19 cellular contexts compared by ENCODE assay signal in genomic region chr5:89011778-89012320, GRCh38.
A peak's percentile ranks its signal among the peaks of the same experiment; 100 is the strongest.
DNase-seq lines count a peak whose midpoint lies in the region; ATAC-seq and TF ChIP-seq lines count a peak whose summit lies in the region.
"Had no signal": no experiment of that assay in that cellular context is flagged by ENCODE, and none has a peak within 500 bp of the region (broad histone marks: within the 10 kb centered on the region; RNA-seq: fewer than 3 reads in every experiment).

No MANE protein-coding gene starts in this region.

- H3K36me3 Mint-ChIP-seq in activated CD4-positive, alpha-beta memory T cell treated with anti-CD3 and anti-CD28 coated beads for 36 hours = no peaks in the 10 kb centered on the region
- H3K36me3 Mint-ChIP-seq: CD4-positive, CD25-positive, alpha-beta regulatory T cell; CD8-positive, alpha-beta T cell had no signal

- ATAC-seq in heart left ventricle (no peak), HG03108 (IDR thresholded peaks at IDR 0.05; ENCODE audit: unreplicated experiment) (no peak), HG02981 (IDR thresholded peaks at IDR 0.05; ENCODE audit: unreplicated experiment) (no peak)
- ATAC-seq: CD8-positive, alpha-beta T cell; GM12878 had no signal

- H3K9me3 ChIP-seq in cardiac muscle cell (ENCODE audit: low read depth) (no peaks in the 10 kb centered on the region), heart left ventricle (no peaks in the 10 kb centered on the region), HAP-1 (0 out of 2 replicates have a peak, but pooled peaks cover 5% of the 10 kb centered on the region), neuron (ENCODE audit: low read length) (no peaks in the 10 kb centered on the region)
- H3K9me3 ChIP-seq: BLaER1, Caco-2 had no signal

- no peaks in the 10 kb centered on the region for H3K27me3 Mint-ChIP-seq in activated CD4-positive, alpha-beta memory T cell treated with anti-CD3 and anti-CD28 coated beads for 36 hours
- H3K27me3 Mint-ChIP-seq: B cell; CD4-positive, CD25-positive, alpha-beta regulatory T cell had no signal

- H3K4me3 ChIP-seq in cardiac muscle cell = no peak overlapping the region
- H3K4me3 ChIP-seq in heart left ventricle = no peak overlapping the region
- H3K4me3 ChIP-seq in HAP-1 = no peak overlapping the region
- no peak overlapping the region for H3K4me3 ChIP-seq in neuron (ENCODE audit: low read length)
- H3K4me3 ChIP-seq: BLaER1, GM12878 had no signal

- no peak overlapping the region for H3K27ac Mint-ChIP-seq in activated CD4-positive, alpha-beta memory T cell treated with anti-CD3 and anti-CD28 coated beads for 36 hours
- H3K27ac Mint-ChIP-seq: B cell; CD4-positive, CD25-positive, alpha-beta regulatory T cell; CD8-positive, alpha-beta T cell had no signal

- no peak for TF ChIP-seq POLR2A in heart left ventricle (IDR thresholded peaks at IDR 0.05)

- peaks cover 20% of the 10 kb centered on the region for H3K4me1 ChIP-seq in cardiac muscle cell (ENCODE audit: low read depth)
- no peaks in the 10 kb centered on the region for H3K4me1 ChIP-seq in heart left ventricle
- peaks cover 70% of the 10 kb centered on the region for H3K4me1 ChIP-seq in HAP-1
- peaks cover 14% of the 10 kb centered on the region for H3K4me1 ChIP-seq in neuron (ENCODE audit: insufficient read depth, low read length)
- H3K4me1 ChIP-seq: BLaER1, Caco-2 had no signal

- H3K4me1 Mint-ChIP-seq in activated CD4-positive, alpha-beta memory T cell treated with anti-CD3 and anti-CD28 coated beads for 36 hours (ENCODE audit: low read depth) = no peaks in the 10 kb centered on the region
- H3K4me1 Mint-ChIP-seq: B cell; CD4-positive, CD25-positive, alpha-beta regulatory T cell had no signal

- TF ChIP-seq CTCF in cardiac muscle cell (IDR thresholded peaks at IDR 0.05; ENCODE audit: low read depth, low read length) = no peak
- TF ChIP-seq CTCF in heart left ventricle (IDR thresholded peaks at IDR 0.05) = no peak

- no peaks in the 10 kb centered on the region for H3K36me3 ChIP-seq in cardiac muscle cell
- no peaks in the 10 kb centered on the region for H3K36me3 ChIP-seq in heart left ventricle
- no peaks in the 10 kb centered on the region for H3K36me3 ChIP-seq in HAP-1 (replicated peaks)
- no peaks in the 10 kb centered on the region for H3K36me3 ChIP-seq in neuron (ENCODE audit: insufficient read depth, low read length)
- H3K36me3 ChIP-seq: BLaER1 had no signal

- POLR2A ChIA-PET in activated CD4-positive, alpha-beta memory T cell treated with anti-CD3 and anti-CD28 coated beads for 36 hours (lab: Charles Lee) = no interaction called here

- H3K27ac ChIP-seq in cardiac muscle cell = peak overlapping the region; percentile 11
- no peak overlapping the region for H3K27ac ChIP-seq in heart left ventricle
- H3K27ac ChIP-seq: BLaER1, C4-2B had no signal

- CTCF ChIA-PET in activated CD4-positive, alpha-beta memory T cell treated with anti-CD3 and anti-CD28 coated beads for 36 hours (lab: Charles Lee) = no interaction called here

- no peak for DNase-seq in cardiac muscle cell (ENCODE audit: low read depth in 1 of 2, low spot score in 1 of 2)
- no peak for DNase-seq in heart left ventricle
- peak; percentile 22 to 95 for DNase-seq in HAP-1 (ENCODE audit: low spot score in 2 of 2)
- DNase-seq in putamen (ENCODE audit: low spot score) = peak; percentile 41
- DNase-seq in activated CD4-positive, alpha-beta memory T cell treated with anti-CD3 and anti-CD28 coated beads for 36 hours = no peak
- DNase-seq: Caco-2; CD4-positive, CD25-positive, alpha-beta regulatory T cell; CD8-positive, alpha-beta T cell; DND-41; GDM1; GOT3; HCEC 1CT had no signal

- no peak overlapping the region for H3K4me3 Mint-ChIP-seq in activated CD4-positive, alpha-beta memory T cell treated with anti-CD3 and anti-CD28 coated beads for 36 hours
- H3K4me3 Mint-ChIP-seq: B cell; CD4-positive, CD25-positive, alpha-beta regulatory T cell; CD8-positive, alpha-beta T cell had no signal

- H3K27me3 ChIP-seq in cardiac muscle cell = no peaks in the 10 kb centered on the region
- no peaks in the 10 kb centered on the region for H3K27me3 ChIP-seq in heart left ventricle
- H3K27me3 ChIP-seq in HAP-1 (ENCODE audit: low read depth) = no peaks in the 10 kb centered on the region
- no peaks in the 10 kb centered on the region for H3K27me3 ChIP-seq in neuron (ENCODE audit: insufficient read depth, low read length)
- H3K27me3 ChIP-seq: BLaER1 had no signal

- 94 to 96% (median 95%) methylated on average over 4 of the region's 4 CpGs for WGBS in heart left ventricle, 4 donors

- intact Hi-C loops in heart left ventricle (cut with DNase I) = no loop called here
- intact Hi-C loops in activated CD4-positive, alpha-beta memory T cell treated with anti-CD3 and anti-CD28 coated beads for 36 hours (cut with micrococcal nuclease) = no loop called here

- no peaks in the 10 kb centered on the region for H3K9me3 Mint-ChIP-seq in activated CD4-positive, alpha-beta memory T cell treated with anti-CD3 and anti-CD28 coated beads for 36 hours
- H3K9me3 Mint-ChIP-seq: CD8-positive, alpha-beta T cell had no signal

- in situ Hi-C loops in HAP-1 (cut with MboI; ENCODE audit: low sequenced_read_pairs) = no loop called here

- peak overlapping the region; percentile 83 for H2AFZ ChIP-seq in neuron (ENCODE audit: low read depth, low read length)

Comparison
In these comparisons a context has a peak if more than half of its experiments do, and no peak if none do; other contexts are left out.
1. DNase-seq: peak in HAP-1 (2 of 2) and putamen (single experiment); none in cardiac muscle cell (0 of 2), heart left ventricle (0 of 5) and activated CD4-positive, alpha-beta memory T cell treated with anti-CD3 and anti-CD28 coated beads for 36 hours (single experiment).